18 cellular contexts compared by ENCODE assay signal in genomic region chr17:55588858-55589257, GRCh38.
DNase-seq lines count a peak whose midpoint lies in the region; ATAC-seq and TF ChIP-seq lines count a peak whose summit lies in the region.
"Had no signal": no experiment of that assay in that cellular context is flagged by ENCODE, and none has a peak within 500 bp of the region (broad histone marks: within the 10 kb centered on the region; RNA-seq: fewer than 3 reads in every experiment).

No MANE protein-coding gene starts in this region.

- H3K9ac ChIP-seq in adipocyte (ENCODE audit: low read length): no peak overlapping the region

- no peak for ATAC-seq in HG03342 (IDR thresholded peaks at IDR 0.05; ENCODE audit: unreplicated experiment)
- ATAC-seq: activated naive CD8-positive, alpha-beta T cell treated with anti-CD3 and anti-CD28 coated beads, Interleukin-2, amount 50 U/mL, for 24 hours had no signal

- DNase-seq in EH (ENCODE audit: low read depth) (peak; percentile 49), adipocyte (ENCODE audit: low read depth) (peak; percentile 79), foreskin fibroblast (peak; percentile 74 to 89), sigmoid colon (no peak), GM20000 (ENCODE audit: low spot score) (no peak), NCI-H748 treated with DMSO at 0.1 percent for 48 hours (lab: John Stamatoyannopoulos, UW) (no peak)
- DNase-seq in stimulated activated naive CD4-positive, alpha-beta T cell (lab: John Stamatoyannopoulos, UW): no peak
- DNase-seq: activated CD4-positive, alpha-beta T cell treated with anti-CD3 and anti-CD28 coated beads, Interleukin-2, amount 10 ng/mL, durations not matched to agents 7 days and 5 days; activated effector memory CD4-positive, alpha-beta T cell treated with Interleukin-2 at 50 U/mL for 16 hours; activated naive CD8-positive, alpha-beta T cell treated with anti-CD3 and anti-CD28 coated beads, Interleukin-2, amount 50 U/mL, for 24 hours; AML-193; caudate nucleus; midbrain; NCI-H1105; NCI-H524; stimulated activated CD4-positive, alpha-beta T cell treated with anti-CD3 and anti-CD28 coated beads, Interleukin-12 subunit alpha, Interleukin-12 subunit beta, amount 100 ng/mL, for 4 hours had no signal

- H3K27ac ChIP-seq in sigmoid colon: peak overlapping the region in 3 of 4 donors; percentile 43 to 58 (median 47)
- H3K27ac ChIP-seq: thoracic aorta had no signal

- no peaks in the 10 kb centered on the region for H3K9me3 ChIP-seq in adipocyte (ENCODE audit: control insufficient read depth, low read length)
- no peaks in the 10 kb centered on the region for H3K9me3 ChIP-seq in sigmoid colon
- H3K9me3 ChIP-seq: thoracic aorta had no signal

- TF ChIP-seq POLR2A in sigmoid colon (IDR thresholded peaks at IDR 0.05): no peak

- intact Hi-C loops in sigmoid colon (cut with DNase I): no loop called here

- WGBS in sigmoid colon, 2 donors: 66 to 71% methylated on average over 4 of the region's 4 CpGs

- H3K4me1 ChIP-seq in adipocyte (ENCODE audit: control insufficient read depth, insufficient read depth, low read length) (peaks cover 40% of the 10 kb centered on the region), sigmoid colon (peaks cover 0 to 21% (median 13%) of the 10 kb centered on the region in 4 donors)

- H3K36me3 ChIP-seq in adipocyte (ENCODE audit: control insufficient read depth, insufficient read depth, low read length, severe bottlenecking) (no peaks in the 10 kb centered on the region), sigmoid colon (no peaks in the 10 kb centered on the region)
- H3K36me3 ChIP-seq: thoracic aorta had no signal

- no peak for TF ChIP-seq EP300 in sigmoid colon (IDR thresholded peaks at IDR 0.05)

- no peak overlapping the region for H3K4me3 ChIP-seq in adipocyte (ENCODE audit: low read length)
- H3K4me3 ChIP-seq in foreskin fibroblast (ENCODE audit: low read depth in 1 of 2, low read length in 2 of 2): no peak overlapping the region
- no peak overlapping the region for H3K4me3 ChIP-seq in sigmoid colon
- H3K4me3 ChIP-seq: thoracic aorta had no signal

- no peaks in the 10 kb centered on the region for H3K27me3 ChIP-seq in adipocyte (replicated peaks; ENCODE audit: control insufficient read depth, insufficient read depth, low read length)
- no peaks in the 10 kb centered on the region for H3K27me3 ChIP-seq in sigmoid colon

- TF ChIP-seq CTCF in foreskin fibroblast (IDR thresholded peaks at IDR 0.05; ENCODE audit: low read depth, low read length): no peak
- TF ChIP-seq CTCF in sigmoid colon (IDR thresholded peaks at IDR 0.05): no peak
- no peak for TF ChIP-seq CTCF in GM20000 (IDR thresholded peaks at IDR 0.05; ENCODE audit: extremely low read depth, missing control alignments)

Comparison
In these comparisons a context has a peak if more than half of its experiments do, and no peak if none do; other contexts are left out.
1. DNase-seq: peak in EH (single experiment), adipocyte (single experiment) and foreskin fibroblast (2 of 2); none in sigmoid colon (single experiment), GM20000 (single experiment), stimulated activated naive CD4-positive, alpha-beta T cell (0 of 6) and NCI-H748 treated with DMSO at 0.1 percent for 48 hours (single experiment).